8 cellular contexts compared by ENCODE assay signal in the genomic region with DNA sequence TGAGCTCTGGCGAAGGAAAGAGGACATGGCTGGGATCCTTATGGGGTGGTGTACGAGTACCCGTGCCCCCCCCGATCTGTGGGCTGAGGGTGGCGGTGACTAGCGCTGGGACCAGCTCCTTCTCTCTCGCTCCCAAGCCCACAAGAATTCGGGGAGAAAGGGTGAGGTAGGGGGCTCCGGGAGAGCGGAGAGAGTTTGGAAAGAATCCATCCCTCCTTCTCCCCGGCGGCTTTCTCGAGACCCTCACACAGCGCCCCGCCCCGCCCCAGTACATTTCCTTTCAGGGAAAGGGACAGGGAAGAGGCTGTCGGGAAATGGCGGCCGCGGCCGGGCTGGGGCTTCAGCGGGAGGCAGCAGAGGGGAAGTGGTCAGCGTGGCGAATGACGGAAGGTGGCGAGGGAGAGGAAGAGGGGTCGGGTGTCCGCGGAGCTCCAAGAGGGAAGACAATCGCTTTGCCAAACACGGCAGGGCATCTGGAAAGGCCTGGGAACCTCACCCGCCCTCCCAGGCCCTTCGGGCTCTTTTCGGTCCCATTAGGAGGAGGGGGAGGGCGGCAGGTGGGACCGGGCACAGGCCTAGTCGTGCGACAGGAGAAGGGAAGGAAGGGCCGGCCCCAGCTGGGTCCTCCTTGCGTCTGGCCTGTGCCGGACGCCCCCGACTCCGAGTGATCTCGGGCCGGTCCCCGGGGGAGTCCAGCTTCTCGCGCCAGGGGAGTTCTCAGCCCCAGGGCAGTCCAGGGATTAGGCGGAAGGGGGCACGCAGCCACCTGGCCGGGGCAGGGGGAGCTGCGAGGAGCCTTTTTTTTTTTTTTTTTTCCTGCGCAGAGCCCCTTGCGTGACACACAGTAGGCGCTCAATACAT.
DNase-seq lines count a peak whose midpoint lies in the region; ATAC-seq lines count a peak whose summit lies in the region.

No MANE protein-coding gene starts in this region.

- H3K9me3 Mint-ChIP-seq in activated naive CD4-positive, alpha-beta T cell treated with anti-CD3 and anti-CD28 coated beads, Interleukin-2, amount 50 U/mL, for 24 hours: no peaks in the 10 kb centered on the region

- H3K27me3 Mint-ChIP-seq in activated naive CD4-positive, alpha-beta T cell treated with anti-CD3 and anti-CD28 coated beads, Interleukin-2, amount 50 U/mL, for 24 hours: no peaks in the 10 kb centered on the region

- no peaks in the 10 kb centered on the region for H3K36me3 Mint-ChIP-seq in activated naive CD4-positive, alpha-beta T cell treated with anti-CD3 and anti-CD28 coated beads, Interleukin-2, amount 50 U/mL, for 24 hours

- peaks cover 48% of the 10 kb centered on the region for H3K4me1 Mint-ChIP-seq in activated naive CD4-positive, alpha-beta T cell treated with anti-CD3 and anti-CD28 coated beads, Interleukin-2, amount 50 U/mL, for 24 hours

- peak overlapping the region; percentile 82 for H3K4me3 Mint-ChIP-seq in activated naive CD4-positive, alpha-beta T cell treated with anti-CD3 and anti-CD28 coated beads, Interleukin-2, amount 50 U/mL, for 24 hours

- H3K27ac Mint-ChIP-seq in activated naive CD4-positive, alpha-beta T cell treated with anti-CD3 and anti-CD28 coated beads, Interleukin-2, amount 50 U/mL, for 24 hours: peak overlapping the region; percentile 97

- DNase-seq in GM03348 (ENCODE audit: low spot score) (peak; percentile 54), HCEC 1CT (peak; percentile 41), NCI-H2227 (lab: John Stamatoyannopoulos, UW; ENCODE audit: unreplicated experiment) (peak; percentile 81), globus pallidus (ENCODE audit: low spot score) (peak; percentile 47), nucleus accumbens (lab: John Stamatoyannopoulos, UW) (peak in 54 of 56 donors; percentile 3 to 71 (median 40)), KG1 (lab: John Stamatoyannopoulos, UW) (no peak)

- no peak for ATAC-seq in GM21526 (IDR thresholded peaks at IDR 0.05; ENCODE audit: low FRiP score, unreplicated experiment)
